Comparison of ENCODE assay signal across 26 cellular contexts in genomic region chr6:119179842-119180241, GRCh38.
DNase-seq lines count a peak whose midpoint lies in the region; ATAC-seq, FAIRE-seq and TF ChIP-seq lines count a peak whose summit lies in the region.
"Had no signal": no experiment of that assay in that cellular context is flagged by ENCODE, and none has a peak within 500 bp of the region (broad histone marks: within the 10 kb centered on the region; RNA-seq: fewer than 3 reads in every experiment).

No MANE protein-coding gene starts in this region.

- no peak overlapping the region for H3K4me3 Mint-ChIP-seq in activated CD4-positive, alpha-beta T cell treated with anti-CD3 and anti-CD28 coated beads, Interleukin-2, amount 10 ng/mL, durations not matched to agents 7 days and 5 days
- no peak overlapping the region for H3K4me3 Mint-ChIP-seq in CD8-positive, alpha-beta memory T cell
- H3K4me3 Mint-ChIP-seq in effector memory CD8-positive, alpha-beta T cell, result no peak overlapping the region
- H3K4me3 Mint-ChIP-seq: brain, mesothelial cell of epicardium had no signal

- peaks cover 16% of the 10 kb centered on the region for H3K4me1 Mint-ChIP-seq in activated CD4-positive, alpha-beta T cell treated with anti-CD3 and anti-CD28 coated beads, Interleukin-2, amount 10 ng/mL, durations not matched to agents 7 days and 5 days
- H3K4me1 Mint-ChIP-seq in CD8-positive, alpha-beta memory T cell, result peaks cover 14 to 26% (median 25%) of the 10 kb centered on the region in 3 donors
- H3K4me1 Mint-ChIP-seq in effector memory CD8-positive, alpha-beta T cell (ENCODE audit: low read depth in 2 of 2), result peaks cover 10 to 17% of the 10 kb centered on the region in 2 donors

- POLR2A ChIA-PET in activated CD4-positive, alpha-beta T cell treated with anti-CD3 and anti-CD28 coated beads, Interleukin-2, amount 10 ng/mL, durations not matched to agents 7 days and 5 days (lab: Charles Lee), result no interaction called here
- POLR2A ChIA-PET in CD8-positive, alpha-beta memory T cell (lab: Charles Lee), result no interaction called here

- no peaks in the 10 kb centered on the region for H3K27me3 Mint-ChIP-seq in activated CD4-positive, alpha-beta T cell treated with anti-CD3 and anti-CD28 coated beads, Interleukin-2, amount 10 ng/mL, durations not matched to agents 7 days and 5 days
- H3K27me3 Mint-ChIP-seq in CD8-positive, alpha-beta memory T cell, result no peaks in the 10 kb centered on the region
- H3K27me3 Mint-ChIP-seq in effector memory CD8-positive, alpha-beta T cell, result no peaks in the 10 kb centered on the region
- H3K27me3 Mint-ChIP-seq: brain; naive thymus-derived CD8-positive, alpha-beta T cell had no signal

- H3K27ac ChIP-seq in CD8-positive, alpha-beta memory T cell (ENCODE audit: low read depth, low read length), result no peak overlapping the region
- H3K27ac ChIP-seq: RWPE1, skin epidermis, transverse colon had no signal

- intact Hi-C loops in Right ventricle myocardium inferior (cut with DNase I), result no loop called here

- DNase-seq in activated CD4-positive, alpha-beta T cell treated with anti-CD3 and anti-CD28 coated beads, Interleukin-2, amount 10 ng/mL, durations not matched to agents 7 days and 5 days, result peak; percentile 23
- DNase-seq in activated CD4-positive, alpha-beta T cell treated with anti-CD3 and anti-CD28 coated beads for 1 hour, result no peak
- DNase-seq in CD8-positive, alpha-beta memory T cell, result peak in 2 of 5 donors; percentile 2 to 12
- peak; percentile 79 for DNase-seq in RPMI7951 (ENCODE audit: low read depth)
- no peak for DNase-seq in effector memory CD8-positive, alpha-beta T cell
- DNase-seq in Right ventricle myocardium inferior (ENCODE audit: missing footprints), result no peak
- no peak for DNase-seq in D721Med (ENCODE audit: insufficient read length, low spot score)
- DNase-seq: activated CD4-positive, alpha-beta T cell treated with anti-CD3 and anti-CD28 coated beads for 48 hours; activated CD8-positive, alpha-beta memory T cell treated with anti-CD3 and anti-CD28 coated beads, Interleukin-2, amount 50 U/mL, for 48 hours; activated effector memory CD4-positive, alpha-beta T cell treated with anti-CD3 and anti-CD28 coated beads, Interleukin-2, amount 50 U/mL, for 16 hours; AML-193; DMS53; H7; KBM-7; NCI-H146; NCI-H2107; NCI-H774; SK-N-SH; transverse colon had no signal

- H3K27me3 ChIP-seq in CD8-positive, alpha-beta memory T cell (ENCODE audit: insufficient read depth, low read length, poor library complexity, severe bottlenecking), result no peaks in the 10 kb centered on the region
- H3K27me3 ChIP-seq: transverse colon had no signal

- peaks cover 21% of the 10 kb centered on the region for H3K36me3 Mint-ChIP-seq in activated CD4-positive, alpha-beta T cell treated with anti-CD3 and anti-CD28 coated beads, Interleukin-2, amount 10 ng/mL, durations not matched to agents 7 days and 5 days (ENCODE audit: low read depth)
- H3K36me3 Mint-ChIP-seq in CD8-positive, alpha-beta memory T cell, result peaks cover 15 to 40% (median 27%) of the 10 kb centered on the region in 3 donors
- peaks cover 36% of the 10 kb centered on the region for H3K36me3 Mint-ChIP-seq in effector memory CD8-positive, alpha-beta T cell (ENCODE audit: insufficient read depth)

- no peaks in the 10 kb centered on the region for H3K9me3 Mint-ChIP-seq in activated CD4-positive, alpha-beta T cell treated with anti-CD3 and anti-CD28 coated beads, Interleukin-2, amount 10 ng/mL, durations not matched to agents 7 days and 5 days
- H3K9me3 Mint-ChIP-seq in CD8-positive, alpha-beta memory T cell, result no peaks in the 10 kb centered on the region
- H3K9me3 Mint-ChIP-seq in effector memory CD8-positive, alpha-beta T cell, result no peaks in the 10 kb centered on the region
- H3K9me3 Mint-ChIP-seq: brain; mesothelial cell of epicardium; naive thymus-derived CD8-positive, alpha-beta T cell had no signal

- TF ChIP-seq CTCF in D721Med (IDR thresholded peaks at IDR 0.05; ENCODE audit: insufficient read depth, missing control alignments), result no peak

- H3K9me3 ChIP-seq in CD8-positive, alpha-beta memory T cell (ENCODE audit: low read length), result no peaks in the 10 kb centered on the region
- H3K9me3 ChIP-seq: SK-N-SH, transverse colon had no signal

- CTCF ChIA-PET in activated CD4-positive, alpha-beta T cell treated with anti-CD3 and anti-CD28 coated beads, Interleukin-2, amount 10 ng/mL, durations not matched to agents 7 days and 5 days (lab: Charles Lee), result no interaction called here
- CTCF ChIA-PET in CD8-positive, alpha-beta memory T cell (lab: Charles Lee), result no interaction called here

- peaks cover 15% of the 10 kb centered on the region for H3K4me1 ChIP-seq in CD8-positive, alpha-beta memory T cell (ENCODE audit: insufficient read depth, low read length)
- H3K4me1 ChIP-seq: transverse colon had no signal

- no peak overlapping the region for H3K4me3 ChIP-seq in CD8-positive, alpha-beta memory T cell (ENCODE audit: low read length)
- H3K4me3 ChIP-seq: skin epidermis, transverse colon had no signal

- no peak overlapping the region for H3K27ac Mint-ChIP-seq in activated CD4-positive, alpha-beta T cell treated with anti-CD3 and anti-CD28 coated beads, Interleukin-2, amount 10 ng/mL, durations not matched to agents 7 days and 5 days
- H3K27ac Mint-ChIP-seq in CD8-positive, alpha-beta memory T cell, result peak overlapping the region in 6 of 8 donors; percentile 5 to 76 (median 14)
- H3K27ac Mint-ChIP-seq in effector memory CD8-positive, alpha-beta T cell, result peak overlapping the region; percentile 5 to 65
- H3K27ac Mint-ChIP-seq: brain, mesothelial cell of epicardium had no signal

- peak; percentile 66 for ATAC-seq in effector memory CD8-positive, alpha-beta T cell (replicated peaks)
- ATAC-seq in Right ventricle myocardium inferior (no peak), GM21360 (IDR thresholded peaks at IDR 0.05; ENCODE audit: unreplicated experiment) (no peak)

- no peaks in the 10 kb centered on the region for H3K36me3 ChIP-seq in CD8-positive, alpha-beta memory T cell (ENCODE audit: insufficient read depth, low read length)

- no peak for FAIRE-seq in D721Med (lab: Jason Lieb, UNC)
- FAIRE-seq: G401.6 had no signal

Comparison
In these comparisons a context has a peak if more than half of its experiments do, and no peak if none do; other contexts are left out.
1. DNase-seq: peak in activated CD4-positive, alpha-beta T cell treated with anti-CD3 and anti-CD28 coated beads, Interleukin-2, amount 10 ng/mL, durations not matched to agents 7 days and 5 days (single experiment) and RPMI7951 (single experiment); none in activated CD4-positive, alpha-beta T cell treated with anti-CD3 and anti-CD28 coated beads for 1 hour (single experiment), effector memory CD8-positive, alpha-beta T cell (0 of 3), Right ventricle myocardium inferior (single experiment) and D721Med (single experiment).